In genomic region chr12:49347307-49348237, GRCh38 we compare ENCODE assay signal across 1 cellular context.
TF ChIP-seq lines count a peak whose summit lies in the region.

No MANE protein-coding gene starts in this region.

TF ChIP-seq in HEK293, 187 proteins besides CTCF, POLR2A, EP300 and RAD21 (continued from another document and continues in another):
- TF ChIP-seq ZBTB10 (tag by site-specific recombination; IDR thresholded peaks at IDR 0.05): peak; percentile 99
- no peak for TF ChIP-seq HOXA7 (CRISPR knock-in tag; IDR thresholded peaks at IDR 0.05; ENCODE audit: borderline replicate concordance)
- TF ChIP-seq SCRT2 (tag by site-specific recombination; IDR thresholded peaks at IDR 0.05): no peak
- no peak for TF ChIP-seq ZNF747 (tag by site-specific recombination; IDR thresholded peaks at IDR 0.05)
- TF ChIP-seq ZNF175 (tag by site-specific recombination; IDR thresholded peaks at IDR 0.05): no peak
- TF ChIP-seq ZNF121 (tag by site-specific recombination; IDR thresholded peaks at IDR 0.05): peak; percentile 29
- TF ChIP-seq REPIN1 (tag by site-specific recombination; IDR thresholded peaks at IDR 0.05; ENCODE audit: low read depth): no peak
- TF ChIP-seq ZNF174 (tag by site-specific recombination; IDR thresholded peaks at IDR 0.05): no peak
- no peak for TF ChIP-seq ZNF621 (tag by site-specific recombination; IDR thresholded peaks at IDR 0.05)
- TF ChIP-seq GFI1B (tag by site-specific recombination; IDR thresholded peaks at IDR 0.05): no peak
- TF ChIP-seq ZNF677 (tag by site-specific recombination; IDR thresholded peaks at IDR 0.05): no peak; the same call in 1 of the 2 replicates
- peak; percentile 86 for TF ChIP-seq ZFP69B (tag by site-specific recombination; IDR thresholded peaks at IDR 0.05)
- TF ChIP-seq ZBTB20 (tag by site-specific recombination; IDR thresholded peaks at IDR 0.05): peak; percentile 34
- TF ChIP-seq MEIS1 (CRISPR knock-in tag; IDR thresholded peaks at IDR 0.05; ENCODE audit: borderline replicate concordance): no peak
- TF ChIP-seq ZNF585B (tag by site-specific recombination; IDR thresholded peaks at IDR 0.05): no peak
- TF ChIP-seq, protein P1, sequence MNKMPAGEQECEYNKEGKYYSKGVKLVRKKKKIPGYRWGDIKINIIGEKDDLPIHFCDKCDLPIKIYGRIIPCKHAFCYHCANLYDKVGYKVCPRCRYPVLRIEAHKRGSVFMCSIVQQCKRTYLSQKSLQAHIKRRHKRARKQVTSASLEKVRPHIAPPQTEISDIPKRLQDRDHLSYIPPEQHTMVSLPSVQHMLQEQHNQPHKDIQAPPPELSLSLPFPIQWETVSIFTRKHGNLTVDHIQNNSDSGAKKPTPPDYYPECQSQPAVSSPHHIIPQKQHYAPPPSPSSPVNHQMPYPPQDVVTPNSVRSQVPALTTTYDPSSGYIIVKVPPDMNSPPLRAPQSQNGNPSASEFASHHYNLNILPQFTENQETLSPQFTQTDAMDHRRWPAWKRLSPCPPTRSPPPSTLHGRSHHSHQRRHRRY (tag by site-specific recombination; IDR thresholded peaks at IDR 0.05): no peak
- TF ChIP-seq, protein P2, sequence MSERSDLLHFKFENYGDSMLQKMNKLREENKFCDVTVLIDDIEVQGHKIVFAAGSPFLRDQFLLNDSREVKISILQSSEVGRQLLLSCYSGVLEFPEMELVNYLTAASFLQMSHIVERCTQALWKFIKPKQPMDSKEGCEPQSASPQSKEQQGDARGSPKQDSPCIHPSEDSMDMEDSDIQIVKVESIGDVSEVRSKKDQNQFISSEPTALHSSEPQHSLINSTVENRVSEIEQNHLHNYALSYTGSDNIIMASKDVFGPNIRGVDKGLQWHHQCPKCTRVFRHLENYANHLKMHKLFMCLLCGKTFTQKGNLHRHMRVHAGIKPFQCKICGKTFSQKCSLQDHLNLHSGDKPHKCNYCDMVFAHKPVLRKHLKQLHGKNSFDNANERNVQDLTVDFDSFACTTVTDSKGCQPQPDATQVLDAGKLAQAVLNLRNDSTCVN (tag by site-specific recombination; optimal IDR thresholded peaks at IDR 0.05): no peak
- TF ChIP-seq ZNF266 (tag by site-specific recombination; IDR thresholded peaks at IDR 0.05; ENCODE audit: low read depth): no peak
- TF ChIP-seq ZNF211 (tag by site-specific recombination; IDR thresholded peaks at IDR 0.05; ENCODE audit: low read depth): no peak
- no peak for TF ChIP-seq ZNF529 (tag by site-specific recombination; IDR thresholded peaks at IDR 0.05; ENCODE audit: insufficient replicate concordance)
- no peak for TF ChIP-seq FEZF1 (tag by site-specific recombination; IDR thresholded peaks at IDR 0.05)
- peak; percentile 89 for TF ChIP-seq ZEB2 (tag by site-specific recombination; IDR thresholded peaks at IDR 0.05)
- TF ChIP-seq ZNF274 (IDR thresholded peaks at IDR 0.05; ENCODE audit: low read length): no peak
- TF ChIP-seq ZNF274 (tag by site-specific recombination; IDR thresholded peaks at IDR 0.05; ENCODE audit: borderline replicate concordance): no peak
- TF ChIP-seq ZNF776 (tag by site-specific recombination; IDR thresholded peaks at IDR 0.05; ENCODE audit: borderline replicate concordance): no peak
- TF ChIP-seq, protein P3, sequence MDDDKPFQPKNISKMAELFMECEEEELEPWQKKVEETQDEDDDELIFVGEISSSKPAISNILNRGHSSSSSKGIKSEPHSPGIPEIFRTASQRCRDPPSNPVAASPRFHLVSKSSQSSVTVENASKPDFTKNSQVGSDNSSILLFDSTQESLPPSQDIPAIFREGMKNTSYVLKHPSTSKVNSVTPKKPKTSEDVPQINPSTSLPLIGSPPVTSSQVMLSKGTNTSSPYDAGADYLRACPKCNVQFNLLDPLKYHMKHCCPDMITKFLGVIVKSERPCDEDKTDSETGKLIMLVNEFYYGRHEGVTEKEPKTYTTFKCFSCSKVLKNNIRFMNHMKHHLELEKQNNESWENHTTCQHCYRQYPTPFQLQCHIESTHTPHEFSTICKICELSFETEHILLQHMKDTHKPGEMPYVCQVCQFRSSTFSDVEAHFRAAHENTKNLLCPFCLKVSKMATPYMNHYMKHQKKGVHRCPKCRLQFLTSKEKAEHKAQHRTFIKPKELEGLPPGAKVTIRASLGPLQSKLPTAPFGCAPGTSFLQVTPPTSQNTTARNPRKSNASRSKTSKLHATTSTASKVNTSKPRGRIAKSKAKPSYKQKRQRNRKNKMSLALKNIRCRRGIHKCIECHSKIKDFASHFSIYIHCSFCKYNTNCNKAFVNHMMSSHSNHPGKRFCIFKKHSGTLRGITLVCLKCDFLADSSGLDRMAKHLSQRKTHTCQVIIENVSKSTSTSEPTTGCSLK (tag by site-specific recombination; IDR thresholded peaks at IDR 0.05): no peak
- TF ChIP-seq ZNF184 (tag by site-specific recombination; IDR thresholded peaks at IDR 0.05): 0 out of 2 replicates have a peak, but pooled peaks have one; percentile 12
- TF ChIP-seq ZNF558 (tag by site-specific recombination; IDR thresholded peaks at IDR 0.05): 0 out of 2 replicates have a peak, but pooled peaks have one; percentile 53
- no peak for TF ChIP-seq ZSCAN23 (tag by site-specific recombination; IDR thresholded peaks at IDR 0.05)
- TF ChIP-seq SP2 (tag by site-specific recombination; IDR thresholded peaks at IDR 0.05): peak; percentile 73
- no peak for TF ChIP-seq ZNF138 (tag by site-specific recombination; IDR thresholded peaks at IDR 0.05; ENCODE audit: borderline replicate concordance)
- no peak for TF ChIP-seq ZNF548 (tag by site-specific recombination; IDR thresholded peaks at IDR 0.05)
- peak; percentile 67 for TF ChIP-seq YY1 (tag by site-specific recombination; IDR thresholded peaks at IDR 0.05)
- no peak for TF ChIP-seq ZNF623 (tag by site-specific recombination; IDR thresholded peaks at IDR 0.05)
- 0 out of 2 replicates have a peak, but pooled peaks have one; percentile 6 for TF ChIP-seq ZNF843 (tag by site-specific recombination; IDR thresholded peaks at IDR 0.05)
- TF ChIP-seq ZBTB44 (tag by site-specific recombination; IDR thresholded peaks at IDR 0.05): peak; percentile 98
- no peak for TF ChIP-seq ZNF26 (tag by site-specific recombination; IDR thresholded peaks at IDR 0.05)
- TF ChIP-seq ZNF571 (tag by site-specific recombination; IDR thresholded peaks at IDR 0.05): no peak
- TF ChIP-seq, protein P4, sequence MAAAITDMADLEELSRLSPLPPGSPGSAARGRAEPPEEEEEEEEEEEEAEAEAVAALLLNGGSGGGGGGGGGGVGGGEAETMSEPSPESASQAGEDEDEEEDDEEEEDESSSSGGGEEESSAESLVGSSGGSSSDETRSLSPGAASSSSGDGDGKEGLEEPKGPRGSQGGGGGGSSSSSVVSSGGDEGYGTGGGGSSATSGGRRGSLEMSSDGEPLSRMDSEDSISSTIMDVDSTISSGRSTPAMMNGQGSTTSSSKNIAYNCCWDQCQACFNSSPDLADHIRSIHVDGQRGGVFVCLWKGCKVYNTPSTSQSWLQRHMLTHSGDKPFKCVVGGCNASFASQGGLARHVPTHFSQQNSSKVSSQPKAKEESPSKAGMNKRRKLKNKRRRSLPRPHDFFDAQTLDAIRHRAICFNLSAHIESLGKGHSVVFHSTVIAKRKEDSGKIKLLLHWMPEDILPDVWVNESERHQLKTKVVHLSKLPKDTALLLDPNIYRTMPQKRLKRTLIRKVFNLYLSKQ (tag by site-specific recombination; IDR thresholded peaks at IDR 0.05; ENCODE audit: borderline replicate concordance): no peak
- peak; percentile 55 for TF ChIP-seq ZNF561 (tag by site-specific recombination; IDR thresholded peaks at IDR 0.05; ENCODE audit: borderline replicate concordance)
- TF ChIP-seq ZNF785 (tag by site-specific recombination; IDR thresholded peaks at IDR 0.05): no peak
- TF ChIP-seq ZNF600 (tag by site-specific recombination; IDR thresholded peaks at IDR 0.05): peak; percentile 27; the same call in 1 of the 2 replicates
- TF ChIP-seq MYNN (tag by site-specific recombination; IDR thresholded peaks at IDR 0.05; ENCODE audit: borderline replicate concordance): no peak
- no peak for TF ChIP-seq ZNF707 (tag by site-specific recombination; IDR thresholded peaks at IDR 0.05)
- no peak for TF ChIP-seq ZNF292 (tag by site-specific recombination; IDR thresholded peaks at IDR 0.05; ENCODE audit: borderline replicate concordance, low read depth)
- TF ChIP-seq KLF9 (tag by site-specific recombination; IDR thresholded peaks at IDR 0.05; ENCODE audit: low read depth): no peak; the same call in 1 of the 2 replicates
- TF ChIP-seq, protein P5, sequence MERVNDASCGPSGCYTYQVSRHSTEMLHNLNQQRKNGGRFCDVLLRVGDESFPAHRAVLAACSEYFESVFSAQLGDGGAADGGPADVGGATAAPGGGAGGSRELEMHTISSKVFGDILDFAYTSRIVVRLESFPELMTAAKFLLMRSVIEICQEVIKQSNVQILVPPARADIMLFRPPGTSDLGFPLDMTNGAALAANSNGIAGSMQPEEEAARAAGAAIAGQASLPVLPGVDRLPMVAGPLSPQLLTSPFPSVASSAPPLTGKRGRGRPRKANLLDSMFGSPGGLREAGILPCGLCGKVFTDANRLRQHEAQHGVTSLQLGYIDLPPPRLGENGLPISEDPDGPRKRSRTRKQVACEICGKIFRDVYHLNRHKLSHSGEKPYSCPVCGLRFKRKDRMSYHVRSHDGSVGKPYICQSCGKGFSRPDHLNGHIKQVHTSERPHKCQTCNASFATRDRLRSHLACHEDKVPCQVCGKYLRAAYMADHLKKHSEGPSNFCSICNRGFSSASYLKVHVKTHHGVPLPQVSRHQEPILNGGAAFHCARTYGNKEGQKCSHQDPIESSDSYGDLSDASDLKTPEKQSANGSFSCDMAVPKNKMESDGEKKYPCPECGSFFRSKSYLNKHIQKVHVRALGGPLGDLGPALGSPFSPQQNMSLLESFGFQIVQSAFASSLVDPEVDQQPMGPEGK (tag by site-specific recombination; IDR thresholded peaks at IDR 0.05): peak; percentile 100
- TF ChIP-seq ZFHX2 (tag by site-specific recombination; conservative IDR thresholded peaks at IDR 0.05): peak; percentile 83
- TF ChIP-seq, protein P6, sequence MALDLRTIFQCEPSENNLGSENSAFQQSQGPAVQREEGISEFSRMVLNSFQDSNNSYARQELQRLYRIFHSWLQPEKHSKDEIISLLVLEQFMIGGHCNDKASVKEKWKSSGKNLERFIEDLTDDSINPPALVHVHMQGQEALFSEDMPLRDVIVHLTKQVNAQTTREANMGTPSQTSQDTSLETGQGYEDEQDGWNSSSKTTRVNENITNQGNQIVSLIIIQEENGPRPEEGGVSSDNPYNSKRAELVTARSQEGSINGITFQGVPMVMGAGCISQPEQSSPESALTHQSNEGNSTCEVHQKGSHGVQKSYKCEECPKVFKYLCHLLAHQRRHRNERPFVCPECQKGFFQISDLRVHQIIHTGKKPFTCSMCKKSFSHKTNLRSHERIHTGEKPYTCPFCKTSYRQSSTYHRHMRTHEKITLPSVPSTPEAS (tag by site-specific recombination; IDR thresholded peaks at IDR 0.05): no peak
- no peak for TF ChIP-seq ZNF544 (tag by site-specific recombination; IDR thresholded peaks at IDR 0.05)
